In the genomic region with DNA sequence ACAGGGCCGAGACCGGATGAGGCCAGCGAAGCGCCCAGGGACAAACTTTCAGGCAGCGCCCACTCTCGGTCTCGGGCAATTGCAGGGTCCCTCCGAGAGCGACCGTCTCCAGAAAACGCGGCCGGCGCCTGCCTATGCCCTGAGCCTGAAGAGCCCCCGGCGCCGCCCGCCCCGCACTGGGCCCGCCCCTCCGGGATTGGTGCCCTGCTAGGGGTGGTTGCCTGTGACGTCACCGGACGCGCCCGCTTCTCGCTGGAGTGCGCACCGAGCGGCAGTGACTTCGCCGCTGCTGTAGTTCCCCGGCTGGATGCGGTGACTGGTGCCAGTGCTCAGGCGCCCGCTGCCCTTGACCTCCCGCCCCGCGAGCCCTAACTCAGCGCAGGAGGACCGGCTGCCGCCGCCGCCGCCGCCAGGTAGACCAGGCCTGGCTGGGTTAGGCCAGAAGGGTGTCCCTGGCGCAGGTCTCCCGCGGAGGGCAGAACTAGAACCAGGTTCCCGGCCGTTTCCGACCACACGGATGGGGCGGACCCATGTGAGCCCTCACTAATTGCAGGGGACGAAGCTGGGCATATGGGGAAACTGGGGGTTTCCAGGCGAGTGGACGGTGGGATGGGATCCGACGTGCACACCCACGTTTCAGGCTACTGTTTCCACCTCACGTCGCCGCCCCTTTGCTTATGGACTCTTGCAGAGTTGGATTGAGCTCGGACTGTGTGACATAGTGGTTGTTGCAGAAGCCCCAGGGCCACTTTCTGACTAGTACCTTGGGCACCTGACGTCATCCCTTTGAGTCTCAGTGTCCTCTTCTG, we compare ENCODE assay signal across 8 cellular contexts. TPM values are rescaled to one million over a fixed set of nuclear protein-coding genes. Genes with fewer than 3 reads are reported as not detected.
A peak's percentile ranks its signal among the peaks of the same experiment; 100 is the strongest.
DNase-seq lines count a peak whose midpoint lies in the region; ATAC-seq and TF ChIP-seq lines count a peak whose summit lies in the region.
"Not testable (repeated sequence)": the region's sequence is repeated elsewhere in the genome, so short reads cannot be mapped to it uniquely, and the experiment has no call there.

No MANE protein-coding gene starts in this region.

- not testable (repeated sequence) for TF ChIP-seq CTCF in BJ (IDR thresholded peaks at IDR 0.05; ENCODE audit: insufficient read depth, low read depth, low read length); fibroblast of the aortic adventitia (IDR thresholded peaks at IDR 0.05; ENCODE audit: insufficient read depth, low read length)

- H3K4me3 ChIP-seq in BJ (ENCODE audit: low read depth, low read length) (peak overlapping the region; percentile 44), fibroblast of the aortic adventitia (ENCODE audit: low read depth, low read length) (peak overlapping the region; percentile 52)

- POLR2A ChIA-PET in BJ (lab: Charles Lee) = not testable (repeated sequence)

- not testable (repeated sequence) for H3K4me1 Mint-ChIP-seq in activated naive CD4-positive, alpha-beta T cell treated with anti-CD3 and anti-CD28 coated beads, Interleukin-2, amount 10 ng/mL, durations not matched to agents 7 days and 5 days

- H3K9me3 Mint-ChIP-seq in activated naive CD4-positive, alpha-beta T cell treated with anti-CD3 and anti-CD28 coated beads, Interleukin-2, amount 10 ng/mL, durations not matched to agents 7 days and 5 days = not testable (repeated sequence)

- not testable (repeated sequence) for DNase-seq in BJ (ENCODE audit: low read depth)
- DNase-seq in SK-N-DZ (ENCODE audit: low spot score) (peak; percentile 86), fibroblast of the aortic adventitia (ENCODE audit: low read depth) (peak; percentile 57), mucosa of gallbladder (ENCODE audit: low spot score) (peak; percentile 97)
- DNase-seq in activated naive CD4-positive, alpha-beta T cell treated with anti-CD3 and anti-CD28 coated beads, Interleukin-2, amount 10 ng/mL, durations not matched to agents 7 days and 5 days = peak; percentile 98
- DNase-seq in stimulated activated CD4-positive, alpha-beta T cell treated with anti-CD3 and anti-CD28 coated beads, TNF-alpha, amount 100 ng/mL, for 48 hours (ENCODE audit: low read depth in 3 of 3) = peak; percentile 88 to 97 (median 91)

- CTCF ChIA-PET in BJ (lab: Yijun Ruan, JAX) = interaction anchor here (2.1 to 2.2 kb wide), 2 partner anchors 12 to 18 kb away, joined by 6 to 8 read pairs; no protein-coding TSS in a partner anchor
- CTCF ChIA-PET in activated naive CD4-positive, alpha-beta T cell treated with anti-CD3 and anti-CD28 coated beads, Interleukin-2, amount 10 ng/mL, durations not matched to agents 7 days and 5 days (lab: Charles Lee) = interaction anchor here (1.0 to 1.3 kb wide), 3 partner anchors 12 to 314 kb away, joined by 3 read pairs; partner anchors contain the start of gene ANKRD36C

- not testable (repeated sequence) for H3K27me3 ChIP-seq in BJ (ENCODE audit: control insufficient read depth, insufficient read depth, low read length)

- not testable (repeated sequence) for H3K27ac Mint-ChIP-seq in activated naive CD4-positive, alpha-beta T cell treated with anti-CD3 and anti-CD28 coated beads, Interleukin-2, amount 10 ng/mL, durations not matched to agents 7 days and 5 days

- ATAC-seq in GM19395 (IDR thresholded peaks at IDR 0.05; ENCODE audit: unreplicated experiment) (peak; percentile 93), HG03135 (IDR thresholded peaks at IDR 0.05; ENCODE audit: unreplicated experiment) (peak; percentile 97)

- H3K27me3 Mint-ChIP-seq in activated naive CD4-positive, alpha-beta T cell treated with anti-CD3 and anti-CD28 coated beads, Interleukin-2, amount 10 ng/mL, durations not matched to agents 7 days and 5 days = peaks cover 33% of the 10 kb centered on the region

- H3K36me3 ChIP-seq in BJ (ENCODE audit: control insufficient read depth, insufficient read depth, low read length) = not testable (repeated sequence)

- peak overlapping the region; percentile 69 for H3K4me3 Mint-ChIP-seq in activated naive CD4-positive, alpha-beta T cell treated with anti-CD3 and anti-CD28 coated beads, Interleukin-2, amount 10 ng/mL, durations not matched to agents 7 days and 5 days

- not testable (repeated sequence) for H3K36me3 Mint-ChIP-seq in activated naive CD4-positive, alpha-beta T cell treated with anti-CD3 and anti-CD28 coated beads, Interleukin-2, amount 10 ng/mL, durations not matched to agents 7 days and 5 days

RNA-seq across cellular contexts. Expression of gene ANKRD36C, which starts 18.9 kb away (rescaled TPM):
- polyA plus RNA-seq in BJ (2011; rRNA removed) = 2.5 and 4.5 TPM in 2 replicates
- polyA minus RNA-seq in BJ (2011; rRNA and poly(A)+ RNA removed) = 43.6 and 44.4 TPM in 2 replicates
- polyA plus RNA-seq in SK-N-DZ (2014; cell fraction: cytosol; rRNA removed) = 3.4 and 10.9 TPM in 2 replicates
- polyA plus RNA-seq in SK-N-DZ (2014; cell fraction: nucleus; rRNA removed) = 12.9 and 21.6 TPM in 2 replicates
- 69.1 and 94.5 TPM in 2 replicates for total RNA-seq in fibroblast of the aortic adventitia (ENCODE audit: low replicate concordance)
- total RNA-seq in mucosa of gallbladder = 18.5 TPM

RNA-seq across cellular contexts. Expression of gene GPAT2, which starts 24.2 kb away (rescaled TPM):
- polyA plus RNA-seq in BJ (2011; rRNA removed) = 4.9 and 9.5 TPM in 2 replicates
- polyA minus RNA-seq in BJ (2011; rRNA and poly(A)+ RNA removed) = 5.6 and 5.7 TPM in 2 replicates
- 0.38 and 0.70 TPM in 2 replicates for polyA plus RNA-seq in SK-N-DZ (2014; cell fraction: cytosol; rRNA removed)
- polyA plus RNA-seq in SK-N-DZ (2014; cell fraction: nucleus; rRNA removed) = 0.86 and 1.2 TPM in 2 replicates
- 10.2 TPM in 1 of 2 replicates, not detected in the other for total RNA-seq in fibroblast of the aortic adventitia (ENCODE audit: low replicate concordance)
- total RNA-seq in mucosa of gallbladder = 3.0 TPM
